8 cellular contexts compared by ENCODE assay signal in the genomic region with DNA sequence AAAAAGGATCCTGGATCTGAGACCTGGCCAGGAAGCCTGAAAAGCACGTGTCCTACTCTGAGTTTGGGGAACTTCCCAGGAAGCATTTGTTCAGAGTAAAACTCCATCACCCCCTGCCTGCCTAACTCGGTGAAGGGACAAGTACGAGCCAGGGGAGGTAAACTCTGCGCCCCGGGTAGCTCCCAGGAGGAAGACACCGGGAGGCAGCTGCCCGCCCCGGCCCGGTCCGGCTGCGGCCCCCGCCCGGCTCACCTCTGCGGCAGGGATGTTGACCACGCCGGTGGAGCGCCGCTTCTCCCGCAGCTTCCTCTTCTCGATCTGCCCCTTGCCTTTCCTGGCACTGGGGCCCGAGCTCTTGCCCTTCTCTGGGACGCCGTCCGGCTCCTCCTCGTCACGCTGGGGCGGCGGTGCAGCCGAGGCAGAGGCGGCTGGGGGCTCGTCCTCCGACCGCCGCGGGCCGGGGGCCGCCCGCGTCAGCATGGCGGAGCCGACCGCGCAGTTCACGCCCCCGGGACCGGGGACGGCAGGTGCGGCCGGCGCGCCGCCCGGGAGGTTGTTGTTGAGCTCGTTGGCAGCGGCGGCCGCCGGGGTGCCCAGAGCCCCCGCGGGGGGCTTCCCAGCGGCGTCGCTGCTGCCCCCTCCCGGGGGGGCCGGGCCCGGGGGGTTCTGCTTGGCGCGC. TPM values are rescaled to one million over a fixed set of nuclear protein-coding genes. Genes with fewer than 3 reads are reported as not detected.
DNase-seq lines count a peak whose midpoint lies in the region; ATAC-seq and TF ChIP-seq lines count a peak whose summit lies in the region.

No MANE protein-coding gene starts in this region.

- CTCF ChIA-PET in Panc1 (lab: Charles Lee) = interaction anchor here (0.6 kb wide), 1 partner anchor 64 kb away, joined by 3 read pairs; no protein-coding TSS in a partner anchor

- POLR2A ChIA-PET in Panc1 (lab: Charles Lee) = no interaction called here

- ATAC-seq in HG03095 (IDR thresholded peaks at IDR 0.05; ENCODE audit: unreplicated experiment) (peak; percentile 20), Panc1 (peak; percentile 15)

- BruUV-seq in Panc1 (replicated peaks; lab: Mats Ljungman, UMichigan) = no TSS peak

- H3K9me3 ChIP-seq in Panc1 (ENCODE audit: control insufficient read depth, insufficient read depth, low read depth, low read length) = no peaks in the 10 kb centered on the region

- H3K27me3 ChIP-seq in Panc1 (ENCODE audit: control insufficient read depth, insufficient read depth, low read length) = no peaks in the 10 kb centered on the region

- TF ChIP-seq CTCF in Panc1 (IDR thresholded peaks at IDR 0.05) (no peak), cardiac fibroblast (IDR thresholded peaks at IDR 0.05; ENCODE audit: low read depth, low read length) (no peak)

- H3K4me1 ChIP-seq in Panc1 (ENCODE audit: control insufficient read depth, insufficient read depth, low read length) = peaks cover 40% of the 10 kb centered on the region

- H3K27ac ChIP-seq in Panc1 (ENCODE audit: low read length) = peak overlapping the region; percentile 94

- intact Hi-C loops in Panc1 (cut with micrococcal nuclease; ENCODE audit: unreplicated experiment) = loop anchor here (2.0 to 10.0 kb wide), 3 partner anchors 65 to 269 kb away; no protein-coding TSS in a partner anchor

- no peaks in the 10 kb centered on the region; the same call in none of the 2 replicates for H3K36me3 ChIP-seq in Panc1 (ENCODE audit: control insufficient read depth, insufficient read depth, low read length)

- TF ChIP-seq POLR2A in GM18951 (IDR thresholded peaks at IDR 0.05; ENCODE audit: extremely low read depth, insufficient read depth, insufficient read length) = peak; percentile 21

- H3K4me3 ChIP-seq in Panc1 (ENCODE audit: low read depth in 2 of 2, low read length in 2 of 2) = peak overlapping the region; percentile 71 to 73
- peak overlapping the region; percentile 75 to 97 for H3K4me3 ChIP-seq in cardiac fibroblast (replicated peaks in 1 of 2; ENCODE audit: low read depth in 2 of 2, low read length in 2 of 2)

- DNase-seq in Caki2 (ENCODE audit: low read depth) (peak; percentile 77), Panc1 (ENCODE audit: low read depth, low spot score) (no peak), cardiac fibroblast (ENCODE audit: low read depth in 2 of 2) (peak; percentile 60 to 70), kidney tubule cell (ENCODE audit: low spot score) (peak; percentile 64), NCI-H1048 (lab: John Stamatoyannopoulos, UW) (no peak)
- DNase-seq in stimulated activated CD8-positive, alpha-beta memory T cell treated with anti-CD3 and anti-CD28 coated beads, Interleukin-4, amount 100 ng/mL, for 48 hours = peak; percentile 28

- in situ Hi-C loops in Caki2 (cut with HindIII; ENCODE audit: low pct_unique_long_range_greater_than_20kb, low sequenced_read_pairs) (no loop called here), GM18951 (cut with MboI; ENCODE audit: low sequenced_read_pairs, unreplicated experiment) (loop anchor here (25.0 kb wide), 1 partner anchor 127 kb away; no protein-coding TSS in a partner anchor), Panc1 (cut with HindIII; ENCODE audit: low pct_unique_long_range_greater_than_20kb, low sequenced_read_pairs) (no loop called here)

RNA-seq across cellular contexts. Expression of a gene that starts 1.1 kb away (rescaled TPM):
- total RNA-seq in Caki2 (2014; rRNA removed; shearing (Covaris generic); ENCODE audit: low replicate concordance) = 252 and 306 TPM in 2 replicates
- total RNA-seq in Panc1 (2021; ENCODE audit: unreplicated experiment) = 142 TPM
- 55.9 TPM for polyA plus RNA-seq in Panc1 (2012; ENCODE audit: insufficient read length)

Comparison
In these comparisons a context has a peak if more than half of its experiments do, and no peak if none do; other contexts are left out.
1. DNase-seq: peak in Caki2 (single experiment), cardiac fibroblast (2 of 2), kidney tubule cell (single experiment) and stimulated activated CD8-positive, alpha-beta memory T cell treated with anti-CD3 and anti-CD28 coated beads, Interleukin-4, amount 100 ng/mL, for 48 hours (single experiment); none in Panc1 (single experiment) and NCI-H1048 (single experiment).